ENCODE assay signal across 9 cellular contexts in the genomic region with DNA sequence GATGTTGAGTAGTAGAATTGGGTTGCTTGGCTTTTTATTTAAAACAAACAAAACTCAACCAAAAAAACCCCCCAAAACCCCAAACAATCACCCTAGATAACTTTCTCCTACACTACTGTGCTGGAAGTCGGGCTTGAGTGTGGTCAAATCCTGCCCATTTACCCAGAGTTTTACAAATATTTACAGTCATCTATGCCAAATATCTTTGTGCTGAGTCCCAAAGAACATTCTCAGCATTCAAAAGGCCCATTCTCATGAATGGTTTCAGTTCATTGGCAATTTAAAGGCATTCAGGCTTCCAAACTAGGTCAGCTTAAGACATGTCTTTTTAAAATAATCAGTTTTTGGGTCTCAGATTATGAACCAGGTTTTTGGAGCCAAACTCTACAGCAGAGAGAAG. TPM values are rescaled to one million over a fixed set of nuclear protein-coding genes. Genes with fewer than 3 reads are reported as not detected.
DNase-seq lines count a peak whose midpoint lies in the region; ATAC-seq and TF ChIP-seq lines count a peak whose summit lies in the region.
"Had no signal": no experiment of that assay in that cellular context is flagged by ENCODE, and none has a peak within 500 bp of the region (broad histone marks: within the 10 kb centered on the region; RNA-seq: fewer than 3 reads in every experiment).

No MANE protein-coding gene starts in this region.

- ATAC-seq in IMR-90 (ENCODE audit: low read depth) (peak; percentile 65), HG03378 (IDR thresholded peaks at IDR 0.05; ENCODE audit: unreplicated experiment) (no peak), GM18868 (IDR thresholded peaks at IDR 0.05; ENCODE audit: unreplicated experiment) (no peak), HG03469 (IDR thresholded peaks at IDR 0.05; ENCODE audit: unreplicated experiment) (no peak)

- H2BK15ac ChIP-seq in IMR-90 (ENCODE audit: low read depth, low read length) = no peak overlapping the region

- no peak overlapping the region for H2BK20ac ChIP-seq in IMR-90 (ENCODE audit: low read depth, low read length)

- CTCF ChIA-PET in IMR-90 (lab: Yijun Ruan, JAX) = interaction anchor here (1.2 kb wide), 1 partner anchor 114 kb away, joined by 6 read pairs; no protein-coding TSS in a partner anchor

- in situ Hi-C loops in IMR-90 (cut with MboI; ENCODE audit: low sequenced_read_pairs) = no loop called here

- H4K91ac ChIP-seq in IMR-90 (ENCODE audit: insufficient read depth, low read depth, low read length) = no peak overlapping the region

- H3K9ac ChIP-seq in IMR-90 (ENCODE audit: low read depth, low read length) = no peak overlapping the region

- peak overlapping the region; percentile 64 for H2BK5ac ChIP-seq in IMR-90 (ENCODE audit: low read depth, low read length, poor library complexity, severe bottlenecking)

- no peaks in the 10 kb centered on the region for H3K79me1 ChIP-seq in IMR-90 (ENCODE audit: low read depth in 1 of 2, low read length in 2 of 2)

- H3K4me3 ChIP-seq in IMR-90 (ENCODE audit: insufficient read depth, low read depth, low read length) (no peak overlapping the region), mononuclear cell (ENCODE audit: low read length) (peak overlapping the region; percentile 62)

- H3K4ac ChIP-seq in IMR-90 (ENCODE audit: low read depth, low read length) = no peak overlapping the region

- H2AK5ac ChIP-seq in IMR-90 (ENCODE audit: low read depth, low read length) = no peak overlapping the region

- TF ChIP-seq POLR2A in IMR-90 (IDR thresholded peaks at IDR 0.05; ENCODE audit: low read depth, low read length) = no peak

- no peak overlapping the region for H4K8ac ChIP-seq in IMR-90 (ENCODE audit: low read depth in 2 of 2, low read length in 2 of 2)

- H2AK9ac ChIP-seq in IMR-90 (replicated peaks; ENCODE audit: low read depth, low read length, poor library complexity) = no peak overlapping the region

- H3K36me3 ChIP-seq in IMR-90 (ENCODE audit: control insufficient read depth, insufficient read depth, low read length) = no peaks in the 10 kb centered on the region

- no peak overlapping the region for H4K5ac ChIP-seq in IMR-90 (ENCODE audit: low read depth, low read length)

- WGBS in IMR-90 (ENCODE audit: extremely low coverage in 2 of 2, insufficient read length in 1 of 2), 2 experiments = no CpG with 5 or more reads among the region's 1 CpG

- H3K27ac Mint-ChIP-seq in chondrocyte (ENCODE audit: unreplicated experiment) = peak overlapping the region; percentile 89

- DNase-seq in IMR-90 = peak; percentile 77
- DNase-seq in chondrocyte (ENCODE audit: low spot score) = no peak
- no peak for DNase-seq in KG1 (lab: John Stamatoyannopoulos, UW)
- DNase-seq: DND-41 had no signal

- no peaks in the 10 kb centered on the region for H3K27me3 Mint-ChIP-seq in chondrocyte (ENCODE audit: low read depth)

- 0 out of 2 replicates have a peak overlapping the region, but pooled peaks have one; percentile 28 for H3K18ac ChIP-seq in IMR-90 (ENCODE audit: low read depth, low read length)

- no peaks in the 10 kb centered on the region for H3K9me3 Mint-ChIP-seq in chondrocyte (ENCODE audit: low read depth)

- no TSS peak for BruUV-seq in IMR-90 (replicated peaks; lab: Mats Ljungman, UMichigan)

- dilution Hi-C loops in IMR-90 (cut with HindIII; ENCODE audit: low sequenced_read_pairs, unreplicated experiment) = no loop called here

- H3K14ac ChIP-seq in IMR-90 (replicated peaks; ENCODE audit: low read depth, low read length) = no peak overlapping the region

- no peak overlapping the region for H3K56ac ChIP-seq in IMR-90 (ENCODE audit: extremely low read depth, insufficient read depth, low read length)

- intact Hi-C loops in IMR-90 (cut with micrococcal nuclease) = no loop called here

- H3K23ac ChIP-seq in IMR-90 (ENCODE audit: low read depth, low read length) = no peak overlapping the region

- no peaks in the 10 kb centered on the region for H3K36me3 Mint-ChIP-seq in chondrocyte (ENCODE audit: low read depth)

- H3K9me3 ChIP-seq in IMR-90 (ENCODE audit: control insufficient read depth, insufficient read depth, low read length) = no peaks in the 10 kb centered on the region
- no peaks in the 10 kb centered on the region for H3K9me3 ChIP-seq in mononuclear cell (ENCODE audit: low read depth, low read length)

- no peak for TF ChIP-seq RAD21 in IMR-90 (IDR thresholded peaks at IDR 0.05; ENCODE audit: low read length)

- peaks cover 55% of the 10 kb centered on the region for H3K4me1 Mint-ChIP-seq in chondrocyte (ENCODE audit: low read depth)

- TF ChIP-seq CTCF in 22Rv1 (IDR thresholded peaks at IDR 0.05) (no peak), IMR-90 (conservative IDR thresholded peaks at IDR 0.05; ENCODE audit: low read depth, low read length) (no peak), chondrocyte (IDR thresholded peaks at IDR 0.05) (no peak)

- no peaks in the 10 kb centered on the region for H3K9me1 ChIP-seq in IMR-90 (ENCODE audit: insufficient read depth, low read length)

- no peak overlapping the region for H2BK120ac ChIP-seq in IMR-90 (ENCODE audit: low read depth, low read length)

- peak overlapping the region; percentile 80 for H3K4me3 Mint-ChIP-seq in chondrocyte (ENCODE audit: unreplicated experiment)

- H3K27me3 ChIP-seq in IMR-90 (ENCODE audit: control insufficient read depth, insufficient read depth, low read length) (no peaks in the 10 kb centered on the region; the same call in 1 of the 2 replicates), mononuclear cell (ENCODE audit: insufficient read depth, low read length) (no peaks in the 10 kb centered on the region)

- POLR2A ChIA-PET in IMR-90 (lab: Charles Lee; ENCODE audit: unreplicated experiment) = no interaction called here

- H3K27ac ChIP-seq in 22Rv1 (peak overlapping the region; percentile 93), IMR-90 (ENCODE audit: insufficient read depth, low read length) (no peak overlapping the region)

- H4K20me1 ChIP-seq in IMR-90 (ENCODE audit: insufficient read depth, low read length) = no peaks in the 10 kb centered on the region

- H2AFZ ChIP-seq in IMR-90 (replicated peaks; ENCODE audit: low read length, poor library complexity) = no peak overlapping the region

- H3K4me1 ChIP-seq in IMR-90 (ENCODE audit: control insufficient read depth, insufficient read depth, low read length) (peaks cover 7% of the 10 kb centered on the region), mononuclear cell (ENCODE audit: insufficient read depth, low read length) (peaks cover 49% of the 10 kb centered on the region)

- peak overlapping the region; percentile 68; the same call in 1 of the 2 replicates for H3K4me2 ChIP-seq in IMR-90 (ENCODE audit: low read depth, low read length)

TF ChIP-seq in IMR-90, 13 proteins besides CTCF, POLR2A, EP300 and RAD21:
- TF ChIP-seq FOS (IDR thresholded peaks at IDR 0.05; ENCODE audit: low read depth, low read length) (peak; percentile 13; the same call in 1 of the 2 replicates), MAFK (IDR thresholded peaks at IDR 0.05; ENCODE audit: low read depth, low read length) (0 out of 2 replicates have a peak, but pooled peaks have one; percentile 1), MAZ (IDR thresholded peaks at IDR 0.05; ENCODE audit: borderline replicate concordance, low read depth, low read length) (no peak)

RNA-seq across cellular contexts. Expression of gene RNF144B, which starts 1.8 kb away (rescaled TPM):
- total RNA-seq in IMR-90 (2012; rRNA removed) (2.7 and 2.8 TPM in 2 replicates), chondrocyte (9.6 to 11.2 TPM (median 10.2 TPM) in 3 replicates), mononuclear cell (26.1 TPM)
- 0.42 and 0.44 TPM in 2 replicates for polyA plus RNA-seq in IMR-90 (2012; rRNA removed)
- 0.19 and 0.30 TPM in 2 replicates for polyA plus RNA-seq in IMR-90 (2012; cell fraction: cytosol; rRNA removed)
- 0.36 and 1.5 TPM in 2 replicates for polyA plus RNA-seq in IMR-90 (2012; cell fraction: nucleus; rRNA removed; ENCODE audit: low replicate concordance)
